Comparison of ENCODE assay signal across 18 cellular contexts in genomic region chr2:96530144-96530430, GRCh38. TPM values are rescaled to one million over a fixed set of nuclear protein-coding genes. Genes with fewer than 3 reads are reported as not detected.
DNase-seq lines count a peak whose midpoint lies in the region; ATAC-seq and TF ChIP-seq lines count a peak whose summit lies in the region.
"Had no signal": no experiment of that assay in that cellular context is flagged by ENCODE, and none has a peak within 500 bp of the region (broad histone marks: within the 10 kb centered on the region; RNA-seq: fewer than 3 reads in every experiment).

No MANE protein-coding gene starts in this region.

- peaks cover 27 to 84% (median 63%) of the 10 kb centered on the region in 12 donors for H3K4me1 ChIP-seq in heart left ventricle
- H3K4me1 ChIP-seq in osteoblast (ENCODE audit: insufficient read depth, low read length) = peaks cover 57% of the 10 kb centered on the region
- H3K4me1 ChIP-seq in vagina = peaks cover 87% of the 10 kb centered on the region

- no peak overlapping the region for H3K4me3 ChIP-seq in heart left ventricle
- H3K4me3 ChIP-seq in osteoblast (ENCODE audit: insufficient read depth, low read length) = no peak overlapping the region
- H3K4me3 ChIP-seq in vagina = no peak overlapping the region
- H3K4me3 ChIP-seq in lower leg skin (ENCODE audit: low read depth, poor library complexity, severe bottlenecking) = no peak overlapping the region
- H3K4me3 ChIP-seq: dorsolateral prefrontal cortex had no signal

- no peak for ATAC-seq in heart left ventricle
- no peak for ATAC-seq in Right ventricle myocardium superior (ENCODE audit: poor library complexity)
- ATAC-seq in activated T-helper 17 cell treated with anti-CD3 and anti-CD28 coated beads, Interleukin-2, amount 50 U/mL, for 72 hours (replicated peaks) = no peak
- no peak for ATAC-seq in GM19023 (IDR thresholded peaks at IDR 0.05; ENCODE audit: unreplicated experiment)
- ATAC-seq in HG03045 (IDR thresholded peaks at IDR 0.05; ENCODE audit: unreplicated experiment) = no peak

- 85 to 93% (median 86%) methylated on average over 6 of the region's 6 CpGs for whole genome bisulfite sequencing in heart left ventricle, 4 donors
- 81 to 89% methylated on average over 6 of the region's 6 CpGs for WGBS in lower leg skin, 2 donors

- H4K20me1 ChIP-seq in osteoblast (ENCODE audit: insufficient read depth, low read length) = no peaks in the 10 kb centered on the region

- H3K27ac ChIP-seq in heart left ventricle (peak overlapping the region in 8 of 12 donors; percentile 76 to 100 (median 98)), osteoblast (ENCODE audit: low read depth, low read length) (no peak overlapping the region), vagina (peak overlapping the region; percentile 98)
- H3K27ac ChIP-seq: brain microvascular endothelial cell had no signal

- DNase-seq in heart left ventricle = no peak
- no peak for DNase-seq in Right ventricle myocardium superior
- DNase-seq in osteoblast (ENCODE audit: insufficient read length, low spot score, missing footprints) = peak; percentile 52
- no peak for DNase-seq in vagina (ENCODE audit: extremely low spot score in 2 of 2)
- no peak for DNase-seq in lower leg skin (ENCODE audit: low spot score in 2 of 2)
- DNase-seq: activated gamma-delta T cell; brain microvascular endothelial cell; Calu3; erythroblast; NCI-H1694; NK-92 treated with Interleukin-12 subunit alpha and Interleukin-12 subunit beta, amount 100 ng/mL, for 24 hours; RPMI8226 had no signal

- H3K27ac Mint-ChIP-seq in activated T-helper 17 cell treated with anti-CD3 and anti-CD28 coated beads, Interleukin-2, amount 50 U/mL, for 72 hours = peak overlapping the region; percentile 96

- H3K36me3 Mint-ChIP-seq in activated T-helper 17 cell treated with anti-CD3 and anti-CD28 coated beads, Interleukin-2, amount 50 U/mL, for 72 hours (ENCODE audit: low read depth) = no peaks in the 10 kb centered on the region

- H3K27me3 ChIP-seq in heart left ventricle (no peaks in the 10 kb centered on the region), osteoblast (ENCODE audit: insufficient read depth, low read length) (peaks cover 6% of the 10 kb centered on the region), vagina (no peaks in the 10 kb centered on the region)
- H3K27me3 ChIP-seq: brain microvascular endothelial cell, dorsolateral prefrontal cortex had no signal

- no peaks in the 10 kb centered on the region for H3K27me3 Mint-ChIP-seq in activated T-helper 17 cell treated with anti-CD3 and anti-CD28 coated beads, Interleukin-2, amount 50 U/mL, for 72 hours

- TF ChIP-seq POLR2A in heart left ventricle (IDR thresholded peaks at IDR 0.05) = no peak
- no peak for TF ChIP-seq POLR2A in vagina (IDR thresholded peaks at IDR 0.05)
- no peak for TF ChIP-seq POLR2A in lower leg skin (IDR thresholded peaks at IDR 0.05)

- H2AFZ ChIP-seq in osteoblast (ENCODE audit: low read length) = no peak overlapping the region

- intact Hi-C loops in heart left ventricle (cut with DNase I) (loop anchor here in 3 of 10 donors (10.0 kb wide), 3 partner anchors 235 to 325 kb away; partner anchors contain the start of genes CNNM3 (in 1 of the 3), CNNM4 (in 1 of the 3) and STARD7 (in 1 of the 3)), Right ventricle myocardium superior (cut with DNase I) (no loop called here), vagina (cut with DNase I) (loop anchor here (10.0 kb wide), 1 partner anchor 105 kb away; the partner anchor contains the start of gene KANSL3), lower leg skin (cut with DNase I; ENCODE audit: low total_unique reads) (no loop called here)

- TF ChIP-seq CTCF in heart left ventricle (IDR thresholded peaks at IDR 0.05) = no peak
- no peak for TF ChIP-seq CTCF in osteoblast (IDR thresholded peaks at IDR 0.05; ENCODE audit: extremely low read depth, low read depth, low read length)
- TF ChIP-seq CTCF in vagina (IDR thresholded peaks at IDR 0.05) = no peak
- TF ChIP-seq CTCF in lower leg skin (IDR thresholded peaks at IDR 0.05) = no peak

- H3K9me3 Mint-ChIP-seq in activated T-helper 17 cell treated with anti-CD3 and anti-CD28 coated beads, Interleukin-2, amount 50 U/mL, for 72 hours = no peaks in the 10 kb centered on the region

- H3K4me3 Mint-ChIP-seq in activated T-helper 17 cell treated with anti-CD3 and anti-CD28 coated beads, Interleukin-2, amount 50 U/mL, for 72 hours = peak overlapping the region; percentile 85

- H3K36me3 ChIP-seq in heart left ventricle (no peaks in the 10 kb centered on the region), osteoblast (ENCODE audit: insufficient read depth, low read length) (no peaks in the 10 kb centered on the region), vagina (no peaks in the 10 kb centered on the region)
- H3K36me3 ChIP-seq: brain microvascular endothelial cell had no signal

- no peaks in the 10 kb centered on the region for H3K79me2 ChIP-seq in osteoblast (ENCODE audit: insufficient read depth, low read length)

- H3K9me3 ChIP-seq in heart left ventricle (no peaks in the 10 kb centered on the region), osteoblast (ENCODE audit: low read depth, low read length) (no peaks in the 10 kb centered on the region), vagina (no peaks in the 10 kb centered on the region)

- no peak overlapping the region for H3K4me2 ChIP-seq in osteoblast (ENCODE audit: insufficient read depth, low read length)

- H3K4me1 Mint-ChIP-seq in activated T-helper 17 cell treated with anti-CD3 and anti-CD28 coated beads, Interleukin-2, amount 50 U/mL, for 72 hours = peaks cover 60% of the 10 kb centered on the region

RNA-seq across cellular contexts. Expression of gene ARID5A, which starts 6.5 kb away (rescaled TPM):
- 10 to 100 TPM; 13.3 to 50.2 (median 28.2) TPM for total RNA-seq in heart left ventricle
- polyA plus RNA-seq in heart left ventricle = 10 to 100 TPM; 35.6 to 41.2 TPM
- total RNA-seq in Right ventricle myocardium superior = 9.4 TPM
- total RNA-seq in activated T-helper 17 cell treated with anti-CD3 and anti-CD28 coated beads, Interleukin-2, amount 50 U/mL, for 72 hours = 100 to 1,000 TPM; 181 to 252 TPM
- total RNA-seq in osteoblast = 7.6 and 9.7 TPM in 2 replicates
- total RNA-seq in vagina = 34.1 TPM
- 10 to 100 TPM; 12.0 to 23.0 (median 19.7) TPM for total RNA-seq in lower leg skin

RNA-seq across cellular contexts. Expression of gene NEURL3, which starts 24.9 kb away (rescaled TPM):
- total RNA-seq in heart left ventricle (under 1 TPM in 2 of 9 donors, not detected in 7; 0.27 to 0.75 TPM), Right ventricle myocardium superior (not detected), osteoblast (0.29 TPM in 1 of 2 replicates, not detected in the other), vagina (2.5 TPM), lower leg skin (1 to 10 TPM in 2 of 4 donors, under 1 TPM in 2; 0.57 to 3.0 (median 1.7) TPM)
- polyA plus RNA-seq in heart left ventricle = under 1 TPM in 1 of 2 donors, not detected in 1; 0.07 TPM
- total RNA-seq in activated T-helper 17 cell treated with anti-CD3 and anti-CD28 coated beads, Interleukin-2, amount 50 U/mL, for 72 hours = 1 to 10 TPM in 1 of 2 donors, under 1 TPM in 1; 0.91 to 3.4 TPM
- total RNA-seq: MCF 10A, myocyte had no signal
